In the genomic region with DNA sequence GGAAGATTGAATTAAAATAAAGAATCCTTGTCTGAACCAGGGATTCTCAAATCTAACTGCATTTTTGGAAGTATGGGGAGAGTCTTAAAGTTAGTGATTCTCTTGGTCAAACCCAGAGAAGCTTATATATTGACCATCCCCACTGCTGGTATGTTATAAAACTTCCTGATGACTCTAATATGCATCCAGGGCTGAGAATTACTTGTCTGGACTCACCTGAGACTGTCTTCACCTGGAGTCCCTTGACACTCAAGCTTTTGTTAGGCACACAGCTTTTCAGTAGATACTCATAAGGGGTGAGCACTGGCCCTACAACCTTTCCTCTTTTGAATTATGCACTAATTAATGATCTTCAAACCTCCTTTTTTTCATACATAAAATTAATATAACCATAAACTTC, we compare ENCODE assay signal across 23 cellular contexts.
A peak's percentile ranks its signal among the peaks of the same experiment; 100 is the strongest.
DNase-seq lines count a peak whose midpoint lies in the region; FAIRE-seq and TF ChIP-seq lines count a peak whose summit lies in the region.
"Had no signal": no experiment of that assay in that cellular context is flagged by ENCODE, and none has a peak within 500 bp of the region (broad histone marks: within the 10 kb centered on the region; RNA-seq: fewer than 3 reads in every experiment).

No MANE protein-coding gene starts in this region.

- H3K27me3 ChIP-seq in mammary epithelial cell (ENCODE audit: insufficient read depth, low read length) (no peaks in the 10 kb centered on the region), breast epithelium (no peaks in the 10 kb centered on the region), astrocyte (ENCODE audit: insufficient read depth, low read length) (no peaks in the 10 kb centered on the region), smooth muscle cell (ENCODE audit: low read depth) (no peaks in the 10 kb centered on the region), BE2C (no peaks in the 10 kb centered on the region)
- H3K27me3 ChIP-seq: BLaER1 had no signal

- H3F3A ChIP-seq in smooth muscle cell (ENCODE audit: low read depth): no peaks in the 10 kb centered on the region

- dilution Hi-C loops in mammary epithelial cell (cut with HindIII; ENCODE audit: low sequenced_read_pairs): no loop called here

- H2AFZ ChIP-seq in mammary epithelial cell (ENCODE audit: low read depth, low read length) (peak overlapping the region; percentile 82), astrocyte (ENCODE audit: low read depth, low read length) (no peak overlapping the region), smooth muscle cell (ENCODE audit: low read depth) (no peak overlapping the region)

- H3K9me3 ChIP-seq in mammary epithelial cell (replicated peaks; ENCODE audit: insufficient read depth, low read length) (no peaks in the 10 kb centered on the region), breast epithelium (no peaks in the 10 kb centered on the region), astrocyte (ENCODE audit: insufficient read depth, low read depth, low read length) (no peaks in the 10 kb centered on the region), smooth muscle cell (replicated peaks; ENCODE audit: low read depth) (no peaks in the 10 kb centered on the region), BE2C (no peaks in the 10 kb centered on the region)
- H3K9me3 ChIP-seq: BLaER1 had no signal

- peaks cover 15% of the 10 kb centered on the region for H3K4me1 Mint-ChIP-seq in astrocyte (ENCODE audit: low read depth, unreplicated experiment)
- H3K4me1 Mint-ChIP-seq in activated CD4-positive, alpha-beta T cell treated with anti-CD3 and anti-CD28 coated beads, Interleukin-2, amount 10 ng/mL, durations not matched to agents 7 days and 5 days: no peaks in the 10 kb centered on the region
- H3K4me1 Mint-ChIP-seq: CD4-positive, CD25-positive, alpha-beta regulatory T cell had no signal

- H3K4me1 ChIP-seq in mammary epithelial cell (ENCODE audit: insufficient read depth, low read length): peaks cover 18% of the 10 kb centered on the region
- H3K4me1 ChIP-seq in breast epithelium: no peaks in the 10 kb centered on the region
- H3K4me1 ChIP-seq in astrocyte (ENCODE audit: insufficient read depth, low read length): no peaks in the 10 kb centered on the region
- no peaks in the 10 kb centered on the region for H3K4me1 ChIP-seq in smooth muscle cell (ENCODE audit: low read depth)
- H3K4me1 ChIP-seq in BE2C: no peaks in the 10 kb centered on the region
- H3K4me1 ChIP-seq: BLaER1 had no signal

- peak overlapping the region; percentile 94 for H3K27ac ChIP-seq in mammary epithelial cell (ENCODE audit: insufficient read depth, low read depth, low read length)
- H3K27ac ChIP-seq in breast epithelium: peak overlapping the region in 1 of 2 donors; percentile 69
- no peak overlapping the region for H3K27ac ChIP-seq in astrocyte (ENCODE audit: low read depth, low read length)
- H3K27ac ChIP-seq in epithelial cell of prostate: peak overlapping the region; percentile 96
- peak overlapping the region; percentile 39 for H3K27ac ChIP-seq in smooth muscle cell (ENCODE audit: low read depth)
- H3K27ac ChIP-seq: BLaER1, RWPE1, SK-N-MC had no signal

- no peak for FAIRE-seq in astrocyte (lab: Jason Lieb, UNC)
- FAIRE-seq: D721Med, GM18507 had no signal

- no peaks in the 10 kb centered on the region for H4K20me1 ChIP-seq in mammary epithelial cell (ENCODE audit: insufficient read depth, low read length)
- no peaks in the 10 kb centered on the region for H4K20me1 ChIP-seq in astrocyte (ENCODE audit: insufficient read depth, low read length)
- H4K20me1 ChIP-seq in smooth muscle cell (ENCODE audit: low read depth): no peaks in the 10 kb centered on the region
- H4K20me1 ChIP-seq: BLaER1 had no signal

- DNase-seq in mammary epithelial cell (peak; percentile 44), breast epithelium (ENCODE audit: low spot score in 2 of 2) (no peak), astrocyte (ENCODE audit: low read depth) (no peak), epithelial cell of prostate (ENCODE audit: low read depth, low spot score) (no peak), smooth muscle cell (lab: John Stamatoyannopoulos, UW; ENCODE audit: unreplicated experiment) (no peak), hippocampal formation (lab: John Stamatoyannopoulos, UW) (no peak), BE2C (no peak)
- DNase-seq in activated CD4-positive, alpha-beta T cell treated with anti-CD3 and anti-CD28 coated beads, Interleukin-2, amount 10 ng/mL, durations not matched to agents 7 days and 5 days: no peak
- DNase-seq: 8988T; CD4-positive, CD25-positive, alpha-beta regulatory T cell; H7; KBM-7; NCI-H1105 treated with DMSO at 0.1 percent for 48 hours; NCI-H146; NCI-H1930; NCI-H446 treated with DMSO at 0.1 percent for 48 hours; NCI-H526; SHP77 treated with DMSO at 0.1 percent for 48 hours had no signal

- in situ Hi-C loops in mammary epithelial cell (cut with MboI; ENCODE audit: low sequenced_read_pairs in 2 of 2): no loop called here

- no peak for TF ChIP-seq CTCF in mammary epithelial cell (conservative IDR thresholded peaks at IDR 0.05 in 1 of 2, IDR thresholded peaks at IDR 0.05 in 1 of 2; ENCODE audit: extremely low read depth in 1 of 2, insufficient read depth in 1 of 2, low read depth in 1 of 2, low read length in 2 of 2)
- no peak for TF ChIP-seq CTCF in breast epithelium (IDR thresholded peaks at IDR 0.05)
- TF ChIP-seq CTCF in astrocyte (IDR thresholded peaks at IDR 0.05; ENCODE audit: insufficient read depth, low read depth, low read length): no peak
- TF ChIP-seq CTCF in smooth muscle cell (IDR thresholded peaks at IDR 0.05; ENCODE audit: borderline replicate concordance, insufficient read depth, poor library complexity, severe bottlenecking): no peak
- no peak for TF ChIP-seq CTCF in BE2C (IDR thresholded peaks at IDR 0.05; ENCODE audit: low read depth, low read length)

- H3K9ac ChIP-seq in mammary epithelial cell (ENCODE audit: insufficient read depth, low read length): peak overlapping the region; percentile 44
- no peak overlapping the region for H3K9ac ChIP-seq in astrocyte (ENCODE audit: low read length)
- no peak overlapping the region for H3K9ac ChIP-seq in smooth muscle cell (ENCODE audit: low read depth)
- H3K9ac ChIP-seq: BLaER1 had no signal

- intact Hi-C loops in mammary epithelial cell (cut with micrococcal nuclease): loop anchor here (5.0 kb wide), 1 partner anchor 55 kb away; no protein-coding TSS in a partner anchor
- intact Hi-C loops in breast epithelium (cut with DNase I; ENCODE audit: low total_unique reads): no loop called here

- H3K27me3 Mint-ChIP-seq in astrocyte (ENCODE audit: low read depth, unreplicated experiment): no peaks in the 10 kb centered on the region
- H3K27me3 Mint-ChIP-seq in activated CD4-positive, alpha-beta T cell treated with anti-CD3 and anti-CD28 coated beads, Interleukin-2, amount 10 ng/mL, durations not matched to agents 7 days and 5 days: no peaks in the 10 kb centered on the region
- H3K27me3 Mint-ChIP-seq: CD4-positive, CD25-positive, alpha-beta regulatory T cell had no signal

- H3K36me3 ChIP-seq in mammary epithelial cell (ENCODE audit: insufficient read depth, low read length) (no peaks in the 10 kb centered on the region), breast epithelium (no peaks in the 10 kb centered on the region), astrocyte (ENCODE audit: insufficient read depth, low read length) (no peaks in the 10 kb centered on the region), smooth muscle cell (ENCODE audit: low read depth) (no peaks in the 10 kb centered on the region), BE2C (no peaks in the 10 kb centered on the region)
- H3K36me3 ChIP-seq: BLaER1 had no signal

- no peak for TF ChIP-seq POLR2A in breast epithelium (IDR thresholded peaks at IDR 0.05)

- H3K4me3 ChIP-seq in mammary epithelial cell (replicated peaks in 1 of 3; ENCODE audit: insufficient read depth in 1 of 3, low read depth in 2 of 3, low read length in 3 of 3) (peak overlapping the region in 1 of 3 experiments; percentile 15), breast epithelium (no peak overlapping the region), astrocyte (ENCODE audit: insufficient read depth, low read depth, low read length) (no peak overlapping the region), smooth muscle cell (no peak overlapping the region), BE2C (ENCODE audit: low read depth, low read length) (no peak overlapping the region)
- H3K4me3 ChIP-seq: BLaER1, SK-N-MC had no signal

- POLR2A ChIA-PET in activated CD4-positive, alpha-beta T cell treated with anti-CD3 and anti-CD28 coated beads, Interleukin-2, amount 10 ng/mL, durations not matched to agents 7 days and 5 days (lab: Charles Lee): no interaction called here

- H3K9me3 Mint-ChIP-seq in astrocyte (ENCODE audit: unreplicated experiment): no peaks in the 10 kb centered on the region
- H3K9me3 Mint-ChIP-seq in activated CD4-positive, alpha-beta T cell treated with anti-CD3 and anti-CD28 coated beads, Interleukin-2, amount 10 ng/mL, durations not matched to agents 7 days and 5 days: no peaks in the 10 kb centered on the region

- H3K27ac Mint-ChIP-seq in astrocyte (ENCODE audit: unreplicated experiment): peak overlapping the region; percentile 90
- H3K27ac Mint-ChIP-seq in activated CD4-positive, alpha-beta T cell treated with anti-CD3 and anti-CD28 coated beads, Interleukin-2, amount 10 ng/mL, durations not matched to agents 7 days and 5 days: no peak overlapping the region
- H3K27ac Mint-ChIP-seq: CD4-positive, CD25-positive, alpha-beta regulatory T cell had no signal

- no peaks in the 10 kb centered on the region for H3K79me2 ChIP-seq in mammary epithelial cell (ENCODE audit: insufficient read depth, low read length)
- no peaks in the 10 kb centered on the region for H3K79me2 ChIP-seq in astrocyte (ENCODE audit: insufficient read depth, low read length)
- no peaks in the 10 kb centered on the region for H3K79me2 ChIP-seq in smooth muscle cell (ENCODE audit: low read depth)

- no peak overlapping the region for H3K4me3 Mint-ChIP-seq in astrocyte (ENCODE audit: unreplicated experiment)
- H3K4me3 Mint-ChIP-seq in activated CD4-positive, alpha-beta T cell treated with anti-CD3 and anti-CD28 coated beads, Interleukin-2, amount 10 ng/mL, durations not matched to agents 7 days and 5 days: no peak overlapping the region
- H3K4me3 Mint-ChIP-seq: CD4-positive, CD25-positive, alpha-beta regulatory T cell had no signal

- TSS peak; percentile 93 for BruUV-seq in mammary epithelial cell (replicated peaks; lab: Mats Ljungman, UMichigan)

- H3K4me2 ChIP-seq in mammary epithelial cell (ENCODE audit: insufficient read depth, low read depth, low read length) (peak overlapping the region; percentile 37), astrocyte (ENCODE audit: low read length) (no peak overlapping the region), smooth muscle cell (no peak overlapping the region)
- H3K4me2 ChIP-seq: BLaER1 had no signal

- H3K36me3 Mint-ChIP-seq in astrocyte (ENCODE audit: low read depth, unreplicated experiment): no peaks in the 10 kb centered on the region
- no peaks in the 10 kb centered on the region for H3K36me3 Mint-ChIP-seq in activated CD4-positive, alpha-beta T cell treated with anti-CD3 and anti-CD28 coated beads, Interleukin-2, amount 10 ng/mL, durations not matched to agents 7 days and 5 days (ENCODE audit: low read depth)
- H3K36me3 Mint-ChIP-seq: CD4-positive, CD25-positive, alpha-beta regulatory T cell had no signal

- CTCF ChIA-PET in mammary epithelial cell (lab: Charles Lee; ENCODE audit: low non-redundant PET): interaction anchor here (0.7 kb wide), 1 partner anchor 10 kb away, joined by 3 read pairs; no protein-coding TSS in a partner anchor
- CTCF ChIA-PET in activated CD4-positive, alpha-beta T cell treated with anti-CD3 and anti-CD28 coated beads, Interleukin-2, amount 10 ng/mL, durations not matched to agents 7 days and 5 days (lab: Charles Lee): no interaction called here
